ENCODE assay signal across 31 cellular contexts in the genomic region with DNA sequence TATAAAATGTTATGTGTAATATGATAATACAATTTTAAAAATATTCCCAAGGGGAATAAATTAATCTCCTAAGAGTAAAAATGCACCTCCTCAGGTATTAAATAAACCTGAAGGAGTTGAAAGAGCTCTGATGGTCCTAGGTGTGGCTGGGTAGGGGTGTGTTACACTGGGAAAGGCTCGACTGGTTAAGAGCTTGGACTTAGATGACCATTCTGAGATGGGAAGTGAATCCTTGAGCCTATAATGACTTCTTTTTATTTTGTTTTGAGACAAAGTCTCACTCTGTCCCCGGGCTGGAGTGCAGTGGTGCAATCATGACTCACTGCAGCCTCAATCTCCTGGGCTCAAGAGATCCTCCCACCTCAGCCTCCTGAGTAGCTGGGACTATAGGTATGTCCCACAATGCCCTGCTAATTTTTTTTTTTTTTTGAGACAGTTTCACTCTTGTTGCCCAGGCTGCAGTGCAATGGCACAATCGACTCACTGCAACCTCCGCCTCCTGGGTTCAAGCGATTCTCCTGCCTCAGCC.
"Had no signal": no experiment of that assay in that cellular context is flagged by ENCODE, and none has a peak within 500 bp of the region (broad histone marks: within the 10 kb centered on the region; RNA-seq: fewer than 3 reads in every experiment).

No MANE protein-coding gene starts in this region.

- DNase-seq: activated CD4-positive, alpha-beta memory T cell treated with anti-CD3 and anti-CD28 coated beads, Interleukin-2, amount 10 ng/mL, durations not matched to agents 7 days and 5 days; activated CD4-positive, alpha-beta T cell treated with anti-CD3 and anti-CD28 coated beads for 1 hour; activated CD4-positive, alpha-beta T cell treated with anti-CD3 and anti-CD28 coated beads for 36 hours; activated CD4-positive, alpha-beta T cell treated with anti-CD3 and anti-CD28 coated beads for 48 hours; activated CD4-positive, alpha-beta T cell treated with anti-CD3 and anti-CD28 coated beads, Interleukin-2, amount 10 ng/mL, durations not matched to agents 7 days and 5 days; activated CD4-positive, alpha-beta T cell treated with anti-CD3 and anti-CD28 coated beads, Interleukin-2, amount 50 U/mL, for 48 hours; activated CD4-positive, CD25-positive, alpha-beta regulatory T cell; activated CD8-positive, alpha-beta memory T cell treated with anti-CD3 and anti-CD28 coated beads for 24 hours; activated CD8-positive, alpha-beta memory T cell treated with anti-CD3 and anti-CD28 coated beads, Interleukin-2, amount 10 ng/mL, durations not matched to agents 7 days and 5 days; activated CD8-positive, alpha-beta memory T cell treated with anti-CD3 and anti-CD28 coated beads, Interleukin-2, amount 50 U/mL, for 48 hours; activated CD8-positive, alpha-beta T cell treated with anti-CD3 and anti-CD28 coated beads, Interleukin-2, amount 10 ng/mL, durations not matched to agents 7 days and 5 days; activated effector memory CD4-positive, alpha-beta T cell treated with Interleukin-2 at 50 U/mL for 16 hours; activated gamma-delta T cell; activated naive CD4-positive, alpha-beta T cell treated with anti-CD3 and anti-CD28 coated beads, Interleukin-2, amount 10 ng/mL, durations not matched to agents 7 days and 5 days; activated naive CD4-positive, alpha-beta T cell treated with Interleukin-2 at 50 U/mL for 16 hours; activated naive CD8-positive, alpha-beta T cell treated with anti-CD3 and anti-CD28 coated beads, Interleukin-2, amount 10 ng/mL, durations not matched to agents 7 days and 5 days; activated naive CD8-positive, alpha-beta T cell treated with anti-CD3 and anti-CD28 coated beads, Interleukin-2, amount 50 U/mL, for 24 hours; activated T-cell treated with anti-CD3 and anti-CD28 coated beads, Interleukin-2, amount 50 U/mL, for 24 hours; activated T-cell treated with anti-CD3 and anti-CD28 coated beads, Interleukin-2, amount 50 U/mL, for 48 hours; amygdala; anterior cingulate cortex; caudate nucleus; cerebellar nuclear complex; T-helper 1 cell; T-helper 2 cell; T-helper 9 cell; WERI-Rb-1 had no signal

- H3K36me3 ChIP-seq: ascending aorta, cardiac muscle cell, WERI-Rb-1 had no signal

- H3K9me3 ChIP-seq: ascending aorta had no signal

- H3K4me1 ChIP-seq: ascending aorta had no signal

- ATAC-seq: activated CD4-positive, alpha-beta T cell treated with anti-CD3 and anti-CD28 coated beads for 36 hours; activated CD4-positive, CD25-positive, alpha-beta regulatory T cell treated with anti-CD3 and anti-CD28 coated beads, Interleukin-2, amount 50 U/mL, for 24 hours; activated CD8-positive, alpha-beta memory T cell treated with anti-CD3 and anti-CD28 coated beads, Interleukin-2, amount 10 ng/mL, durations not matched to agents 7 days and 5 days; activated CD8-positive, alpha-beta T cell treated with anti-CD3 and anti-CD28 coated beads, Interleukin-2, amount 10 ng/mL, durations not matched to agents 7 days and 5 days; activated naive CD8-positive, alpha-beta T cell treated with anti-CD3 and anti-CD28 coated beads, Interleukin-2, amount 50 U/mL, for 24 hours; WTC11 had no signal

- H3K27me3 ChIP-seq: ascending aorta, cardiac muscle cell had no signal

- H3K4me3 ChIP-seq: ascending aorta, cardiac muscle cell had no signal

- H3K27ac ChIP-seq: ascending aorta, cardiac muscle cell, WERI-Rb-1 had no signal
